ENCODE assay signal across 16 cellular contexts in the genomic region with DNA sequence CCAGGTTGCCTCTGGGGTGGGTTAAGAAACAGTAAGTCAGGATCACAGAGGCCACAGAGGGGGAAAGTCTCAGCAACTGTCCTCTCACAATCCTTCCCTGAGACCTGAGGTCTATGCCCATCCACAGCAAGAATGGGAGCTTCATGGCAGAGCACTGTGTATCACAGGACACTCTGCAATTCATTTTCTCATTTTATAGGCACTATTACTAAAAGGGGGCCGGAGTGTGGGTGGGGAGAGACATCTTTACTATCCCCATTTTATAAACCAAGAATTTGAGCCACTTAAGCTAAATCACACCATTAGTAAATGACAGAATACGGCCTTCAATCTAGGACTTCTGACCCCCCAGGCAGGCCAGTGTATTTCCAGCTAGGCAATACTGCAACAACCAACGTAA.
DNase-seq lines count a peak whose midpoint lies in the region; ATAC-seq and TF ChIP-seq lines count a peak whose summit lies in the region.
"Had no signal": no experiment of that assay in that cellular context is flagged by ENCODE, and none has a peak within 500 bp of the region (broad histone marks: within the 10 kb centered on the region; RNA-seq: fewer than 3 reads in every experiment).

No MANE protein-coding gene starts in this region.

- H3K79me2 ChIP-seq in parathyroid adenoma = no peaks in the 10 kb centered on the region

- peak overlapping the region; percentile 62 for H3K27ac ChIP-seq in A673 (ENCODE audit: low read depth, low read length, poor library complexity, severe bottlenecking)
- H3K27ac ChIP-seq in ascending aorta = peak overlapping the region; percentile 48 to 56
- no peak overlapping the region for H3K27ac ChIP-seq in iPS-20b (ENCODE audit: low read length)
- H3K27ac ChIP-seq in parathyroid adenoma = no peak overlapping the region
- H3K27ac ChIP-seq in foreskin keratinocyte = no peak overlapping the region
- H3K27ac ChIP-seq: BLaER1, left ventricle myocardium inferior had no signal

- H3K4me3 ChIP-seq in A673 (ENCODE audit: low read depth, low read length, poor library complexity, severe bottlenecking) (peak overlapping the region; percentile 0), ascending aorta (no peak overlapping the region), iPS-20b (ENCODE audit: low read length) (no peak overlapping the region), parathyroid adenoma (ENCODE audit: low read depth, low read length) (no peak overlapping the region)
- H3K4me3 ChIP-seq: A549, BLaER1, left ventricle myocardium inferior had no signal

- H3K9me3 ChIP-seq in A673 (ENCODE audit: low read depth, low read length, poor library complexity, severe bottlenecking) (no peaks in the 10 kb centered on the region), ascending aorta (no peaks in the 10 kb centered on the region), iPS-20b (ENCODE audit: insufficient read depth, low read depth, low read length) (no peaks in the 10 kb centered on the region), parathyroid adenoma (ENCODE audit: control insufficient read depth, low read length) (no peaks in the 10 kb centered on the region)
- H3K9me3 ChIP-seq: BLaER1 had no signal

- no peaks in the 10 kb centered on the region for H3K27me3 ChIP-seq in A673 (replicated peaks; ENCODE audit: insufficient read depth, low read depth, low read length, poor library complexity)
- no peaks in the 10 kb centered on the region for H3K27me3 ChIP-seq in ascending aorta
- H3K27me3 ChIP-seq in iPS-20b (ENCODE audit: insufficient read depth, low read length) = no peaks in the 10 kb centered on the region
- no peaks in the 10 kb centered on the region for H3K27me3 ChIP-seq in parathyroid adenoma (ENCODE audit: control insufficient read depth, insufficient read depth, low read length)
- no peaks in the 10 kb centered on the region for H3K27me3 ChIP-seq in foreskin keratinocyte
- H3K27me3 ChIP-seq: BLaER1 had no signal

- DNase-seq in A673 (ENCODE audit: low spot score) = no peak
- DNase-seq in ascending aorta (ENCODE audit: low spot score in 2 of 2) = no peak
- DNase-seq in foreskin keratinocyte = no peak
- DNase-seq: activated CD4-positive, alpha-beta T cell treated with anti-CD3 and anti-CD28 coated beads for 36 hours; effector CD4-positive, alpha-beta T cell; left ventricle myocardium inferior; MM.1S; NCI-H1694 treated with DMSO at 0.1 percent for 48 hours; stimulated activated naive CD8-positive, alpha-beta T cell treated with anti-CD3 and anti-CD28 coated beads, Interleukin-15, Interleukin-2, amounts not matched to agents 100 U/mL and 50 U/mL, for 24 hours had no signal

- H3K9ac ChIP-seq in iPS-20b (ENCODE audit: low read depth, low read length) = peak overlapping the region; percentile 20; the same call in 1 of the 2 replicates
- no peak overlapping the region for H3K9ac ChIP-seq in parathyroid adenoma
- H3K9ac ChIP-seq: BLaER1 had no signal

- no TSS peak for BruUV-seq in A673 (replicated peaks; lab: Mats Ljungman, UMichigan)

- TF ChIP-seq CTCF in A673 (conservative IDR thresholded peaks at IDR 0.05; ENCODE audit: low read depth, low read length) = no peak
- TF ChIP-seq CTCF in ascending aorta (IDR thresholded peaks at IDR 0.05) = no peak
- TF ChIP-seq CTCF in parathyroid adenoma (IDR thresholded peaks at IDR 0.05) = no peak
- TF ChIP-seq CTCF in foreskin keratinocyte (conservative IDR thresholded peaks at IDR 0.05) = no peak

- POLR2A ChIA-PET in A673 (lab: Charles Lee; ENCODE audit: low non-redundant PET) = no interaction called here

- no peak for ATAC-seq in GM19455 (IDR thresholded peaks at IDR 0.05; ENCODE audit: unreplicated experiment)
- no peak for ATAC-seq in GM21390 (IDR thresholded peaks at IDR 0.05; ENCODE audit: unreplicated experiment)
- ATAC-seq in GM21515 (IDR thresholded peaks at IDR 0.05; ENCODE audit: unreplicated experiment) = no peak
- ATAC-seq in foreskin keratinocyte = no peak
- ATAC-seq: activated CD4-positive, alpha-beta T cell treated with anti-CD3 and anti-CD28 coated beads for 36 hours; stimulated activated naive CD8-positive, alpha-beta T cell treated with anti-CD3 and anti-CD28 coated beads, Interleukin-15, Interleukin-2, amounts not matched to agents 100 U/mL and 50 U/mL, for 24 hours had no signal

- H2AFZ ChIP-seq in parathyroid adenoma = no peak overlapping the region

- H3K36me3 ChIP-seq in A673 (ENCODE audit: insufficient read depth, low read length, poor library complexity, severe bottlenecking) (no peaks in the 10 kb centered on the region), ascending aorta (no peaks in the 10 kb centered on the region), iPS-20b (ENCODE audit: insufficient read depth, low read depth, low read length) (peaks cover 13% of the 10 kb centered on the region; the same call in 1 of the 2 replicates), parathyroid adenoma (ENCODE audit: control insufficient read depth, insufficient read depth, low read length) (no peaks in the 10 kb centered on the region)
- H3K36me3 ChIP-seq: BLaER1, left ventricle myocardium inferior had no signal

- CTCF ChIA-PET in A673 (lab: Charles Lee) = no interaction called here

- peaks cover 28% of the 10 kb centered on the region for H3K4me1 ChIP-seq in A673 (ENCODE audit: insufficient read depth, low read length, poor library complexity, severe bottlenecking)
- H3K4me1 ChIP-seq in ascending aorta = peaks cover 13 to 48% of the 10 kb centered on the region in 2 donors
- H3K4me1 ChIP-seq in iPS-20b (ENCODE audit: insufficient read depth, low read length) = peaks cover 20% of the 10 kb centered on the region
- peaks cover 21% of the 10 kb centered on the region for H3K4me1 ChIP-seq in parathyroid adenoma
- H3K4me1 ChIP-seq in foreskin keratinocyte = no peaks in the 10 kb centered on the region

- intact Hi-C loops in A673 (cut with micrococcal nuclease; ENCODE audit: unreplicated experiment) = no loop called here
- intact Hi-C loops in ascending aorta (cut with DNase I) = no loop called here

- peak overlapping the region; percentile 57 for H3K4me2 ChIP-seq in parathyroid adenoma (ENCODE audit: low read length)
- H3K4me2 ChIP-seq: BLaER1 had no signal

Comparison
In these comparisons a context has a peak if more than half of its experiments do, and no peak if none do; other contexts are left out.
1. H3K27ac ChIP-seq: peak in A673 (single experiment) and ascending aorta (2 of 2); none in iPS-20b (single experiment), parathyroid adenoma (single experiment) and foreskin keratinocyte (single experiment).